8 cellular contexts compared by ENCODE assay signal in the genomic region with DNA sequence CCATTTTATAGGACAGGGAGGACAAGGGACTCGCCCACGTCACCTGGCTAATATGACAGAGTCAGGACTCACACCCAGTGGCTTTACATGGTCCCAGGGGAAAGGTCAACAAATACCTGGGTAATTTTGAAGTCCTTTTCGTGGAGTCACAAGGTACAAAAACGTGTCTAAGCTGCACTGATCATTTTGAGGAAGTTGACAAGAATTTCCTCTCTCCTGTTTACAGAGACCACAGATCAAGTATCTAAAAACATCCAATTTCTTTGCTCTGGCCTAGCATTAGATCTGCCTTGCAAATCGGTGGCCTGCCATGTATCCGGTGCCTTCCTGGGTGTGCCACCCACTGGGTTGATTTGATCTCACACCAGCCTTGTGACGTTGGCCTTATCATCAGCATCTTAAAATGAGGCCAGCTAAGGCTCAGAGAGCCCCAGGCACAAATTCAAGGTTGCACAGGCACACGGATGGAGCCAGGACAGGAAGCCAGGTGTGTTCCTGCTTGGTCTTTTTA. TPM values are rescaled to one million over a fixed set of nuclear protein-coding genes. Genes with fewer than 3 reads are reported as not detected.
DNase-seq lines count a peak whose midpoint lies in the region; ATAC-seq, FAIRE-seq and TF ChIP-seq lines count a peak whose summit lies in the region.
"Had no signal": no experiment of that assay in that cellular context is flagged by ENCODE, and none has a peak within 500 bp of the region (broad histone marks: within the 10 kb centered on the region; RNA-seq: fewer than 3 reads in every experiment).

No MANE protein-coding gene starts in this region.

- H3K9me3 Mint-ChIP-seq in activated T-cell treated with anti-CD3 and anti-CD28 coated beads, Interleukin-2, amount 50 U/mL, for 72 hours = no peaks in the 10 kb centered on the region

- WGBS in pancreas, 2 donors = 58 to 60% methylated on average over 8 of the region's 8 CpGs

- H3K36me3 Mint-ChIP-seq in activated T-cell treated with anti-CD3 and anti-CD28 coated beads, Interleukin-2, amount 50 U/mL, for 72 hours (ENCODE audit: insufficient read depth in 2 of 2) = no peaks in the 10 kb centered on the region

- H3K27ac ChIP-seq in pancreas = no peak overlapping the region

- TF ChIP-seq CTCF in pancreas (IDR thresholded peaks at IDR 0.05) = no peak

- no peaks in the 10 kb centered on the region for H3K27me3 Mint-ChIP-seq in activated T-cell treated with anti-CD3 and anti-CD28 coated beads, Interleukin-2, amount 50 U/mL, for 72 hours (ENCODE audit: low read depth)

- H3K4me1 ChIP-seq in pancreas = no peaks in the 10 kb centered on the region

- H3K4me1 Mint-ChIP-seq in activated T-cell treated with anti-CD3 and anti-CD28 coated beads, Interleukin-2, amount 50 U/mL, for 72 hours (ENCODE audit: low read depth) = peaks cover 12% of the 10 kb centered on the region

- FAIRE-seq in pancreas (lab: Jason Lieb, UNC) = no peak

- ATAC-seq in GM21381 (IDR thresholded peaks at IDR 0.05; ENCODE audit: unreplicated experiment) (peak; percentile 52), GM19463 (IDR thresholded peaks at IDR 0.05; ENCODE audit: unreplicated experiment) (no peak), pancreas (no peak)
- ATAC-seq in activated T-cell treated with anti-CD3 and anti-CD28 coated beads, Interleukin-2, amount 50 U/mL, for 72 hours (replicated peaks in 1 of 2) = peak; percentile 67 to 85

- no peaks in the 10 kb centered on the region for H3K27me3 ChIP-seq in pancreas

- peak overlapping the region in 1 of 2 donors; percentile 8 for H3K4me3 Mint-ChIP-seq in activated T-cell treated with anti-CD3 and anti-CD28 coated beads, Interleukin-2, amount 50 U/mL, for 72 hours

- intact Hi-C loops in pancreas (cut with DNase I) = no loop called here

- no peak overlapping the region for H3K4me3 ChIP-seq in pancreas

- H3K9me3 ChIP-seq in pancreas = no peaks in the 10 kb centered on the region

- H3K27ac Mint-ChIP-seq in activated T-cell treated with anti-CD3 and anti-CD28 coated beads, Interleukin-2, amount 50 U/mL, for 72 hours = peak overlapping the region; percentile 45

- H3K36me3 ChIP-seq in pancreas = no peaks in the 10 kb centered on the region

- DNase-seq in NOMO-1 treated with DMSO at 0.1 percent for 48 hours (lab: John Stamatoyannopoulos, UW; ENCODE audit: unreplicated experiment) (peak; percentile 41), pancreas (no peak), GOT3 (lab: John Stamatoyannopoulos, UW) (no peak)
- DNase-seq in activated T-cell treated with anti-CD3 and anti-CD28 coated beads, Interleukin-2, amount 50 U/mL, for 72 hours = peak; percentile 10 to 35
- DNase-seq in stimulated activated CD8-positive, alpha-beta memory T cell treated with anti-CD3 and anti-CD28 coated beads, Interleukin-12 subunit alpha, Interleukin-12 subunit beta, amount 100 ng/mL, for 1 hour (ENCODE audit: low read depth) = peak; percentile 30
- DNase-seq: NCI-H2227 treated with DMSO at 0.1 percent for 48 hours had no signal

RNA-seq across cellular contexts. Expression of gene GDPD5, which starts 17.6 kb away (rescaled TPM):
- 10 to 100 TPM; 16.9 to 29.5 TPM for total RNA-seq in activated T-cell treated with anti-CD3 and anti-CD28 coated beads, Interleukin-2, amount 50 U/mL, for 72 hours
- 10 to 100 TPM; 24.3 to 72.7 (median 31.8) TPM for total RNA-seq in pancreas
- 10 to 100 TPM; 33.4 to 92.9 TPM for polyA plus RNA-seq in pancreas

RNA-seq across cellular contexts. Expression of gene SERPINH1, which starts 53.9 kb away (rescaled TPM):
- total RNA-seq in activated T-cell treated with anti-CD3 and anti-CD28 coated beads, Interleukin-2, amount 50 U/mL, for 72 hours = 10 to 100 TPM; 17.3 to 20.4 TPM
- total RNA-seq in pancreas = 10 to 100 TPM in 5 of 6 donors, 1 to 10 TPM in 1; 9.3 to 87.7 (median 18.2) TPM
- 10 to 100 TPM; 22.7 to 25.9 TPM for polyA plus RNA-seq in pancreas

Comparison
In these comparisons a context has a peak if more than half of its experiments do, and no peak if none do; other contexts are left out.
1. ATAC-seq: peak in GM21381 (single experiment) and activated T-cell treated with anti-CD3 and anti-CD28 coated beads, Interleukin-2, amount 50 U/mL, for 72 hours (2 of 2); none in GM19463 (single experiment) and pancreas (0 of 4).
2. DNase-seq: peak in NOMO-1 treated with DMSO at 0.1 percent for 48 hours (single experiment), activated T-cell treated with anti-CD3 and anti-CD28 coated beads, Interleukin-2, amount 50 U/mL, for 72 hours (2 of 2) and stimulated activated CD8-positive, alpha-beta memory T cell treated with anti-CD3 and anti-CD28 coated beads, Interleukin-12 subunit alpha, Interleukin-12 subunit beta, amount 100 ng/mL, for 1 hour (single experiment); none in pancreas (0 of 6) and GOT3 (single experiment).